Comparison of ENCODE assay signal across 8 cellular contexts in the genomic region with DNA sequence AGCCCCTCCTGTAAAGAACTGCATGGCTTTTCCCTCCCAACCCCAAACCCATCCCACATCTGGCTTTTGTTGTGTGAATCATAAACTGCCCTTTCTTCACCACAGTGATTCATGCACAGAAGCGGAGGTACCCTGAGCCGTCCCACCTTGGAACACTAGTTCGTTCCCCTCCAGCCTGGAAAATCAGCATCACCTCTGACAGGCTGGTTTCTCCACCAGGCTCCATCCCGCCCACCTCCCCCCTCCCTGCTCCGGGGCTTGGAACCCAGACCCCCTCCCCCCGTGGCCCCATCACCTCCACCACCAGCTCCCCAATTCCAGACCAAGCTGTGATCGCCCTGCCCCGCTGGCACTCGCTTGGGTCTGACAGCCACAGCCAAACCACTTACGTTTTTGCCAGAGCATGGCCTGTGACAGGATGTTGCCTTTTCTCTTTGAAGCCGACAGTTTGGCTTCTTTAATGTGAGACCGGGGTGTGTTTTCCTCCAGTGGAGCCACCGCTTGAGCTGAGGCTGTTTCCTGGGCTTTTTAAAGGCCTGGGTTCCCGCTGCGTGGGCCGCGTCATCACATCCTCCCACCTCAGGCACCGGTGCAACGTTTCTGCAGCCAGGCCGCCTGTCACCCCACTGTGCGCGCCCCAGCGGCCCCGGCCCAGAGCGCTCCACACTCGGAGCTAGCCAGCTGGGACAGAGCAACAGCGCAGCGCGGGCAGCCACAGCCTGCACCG. TPM values are rescaled to one million over a fixed set of nuclear protein-coding genes. Genes with fewer than 3 reads are reported as not detected.
DNase-seq lines count a peak whose midpoint lies in the region; ATAC-seq and TF ChIP-seq lines count a peak whose summit lies in the region.

TSS of gene POU2AF1 (minus strand) at position 503 of the 727 bp plus-strand sequence. CDS start at position 405, 98 bp downstream.

- H3K4me3 ChIP-seq in coronary artery (peak within 1 kb of the TSS; percentile 42), body of pancreas (no peak within 1 kb of the TSS)

- no peaks in the 10 kb centered on the region for H3K36me3 ChIP-seq in body of pancreas (replicated peaks in 1 of 2; ENCODE audit: insufficient read depth in 1 of 2, low read depth in 2 of 2)

- peaks cover 4% of the 10 kb centered on the region for H3K36me3 Mint-ChIP-seq in glutamatergic neuron (ENCODE audit: unreplicated experiment)

- H3K4me3 Mint-ChIP-seq in glutamatergic neuron (ENCODE audit: unreplicated experiment): no peak within 1 kb of the TSS

- peak; percentile 41 for ATAC-seq in GM18858 (IDR thresholded peaks at IDR 0.05; ENCODE audit: unreplicated experiment)
- peak; percentile 62 for ATAC-seq in HG02973 (IDR thresholded peaks at IDR 0.05; ENCODE audit: unreplicated experiment)
- ATAC-seq in activated CD4-positive, CD25-positive, alpha-beta regulatory T cell treated with anti-CD3 and anti-CD28 coated beads, Interleukin-2, amount 50 U/mL, for 24 hours: peak; percentile 83 to 84
- no peak for ATAC-seq in body of pancreas

- no peaks in the 10 kb centered on the region for H3K4me1 Mint-ChIP-seq in glutamatergic neuron (ENCODE audit: low read depth, unreplicated experiment)

- H3K27me3 Mint-ChIP-seq in glutamatergic neuron (ENCODE audit: unreplicated experiment): peaks cover 3% of the 10 kb centered on the region

- H3K27ac ChIP-seq in coronary artery: no peak within 1 kb of the TSS
- no peak within 1 kb of the TSS for H3K27ac ChIP-seq in body of pancreas

- no peaks in the 10 kb centered on the region for H3K9me3 ChIP-seq in body of pancreas

- no peak within 1 kb of the TSS for H3K27ac Mint-ChIP-seq in glutamatergic neuron (ENCODE audit: unreplicated experiment)

- H3K9me3 Mint-ChIP-seq in glutamatergic neuron (ENCODE audit: unreplicated experiment): peaks cover 3% of the 10 kb centered on the region

- TF ChIP-seq CTCF in coronary artery (IDR thresholded peaks at IDR 0.05): no peak
- no peak for TF ChIP-seq CTCF in glutamatergic neuron (IDR thresholded peaks at IDR 0.05; ENCODE audit: partially characterized antibody, unreplicated experiment)
- TF ChIP-seq CTCF in body of pancreas (IDR thresholded peaks at IDR 0.05): no peak

- intact Hi-C loops in body of pancreas (cut with DNase I): no loop called here

- no peaks in the 10 kb centered on the region for H3K27me3 ChIP-seq in body of pancreas

- no peaks in the 10 kb centered on the region for H3K4me1 ChIP-seq in body of pancreas

- no peak for TF ChIP-seq POLR2A in body of pancreas (IDR thresholded peaks at IDR 0.05)

- DNase-seq in coronary artery (ENCODE audit: low spot score): no peak
- peak; percentile 57 to 67 for DNase-seq in stimulated activated CD4-positive, alpha-beta T cell treated with anti-CD3 and anti-CD28 coated beads, Interleukin-1b, Interleukin-23, amount 100 ng/mL, for 4 hours (ENCODE audit: low read depth in 2 of 2)
- no peak for DNase-seq in glutamatergic neuron
- DNase-seq in NCI-H2227 (lab: John Stamatoyannopoulos, UW; ENCODE audit: unreplicated experiment): no peak
- no peak for DNase-seq in body of pancreas

- 68 to 86% methylated on average over 18 to 30 of the region's 30 CpGs for WGBS in body of pancreas, 2 donors

RNA-seq across cellular contexts. Expression of gene POU2AF1, which starts in this region (rescaled TPM):
- total RNA-seq in glutamatergic neuron (ENCODE audit: unreplicated experiment) (not detected), body of pancreas (1 to 10 TPM in 1 of 2 donors, not detected in 1; 8.9 TPM)

Comparison
In these comparisons a context has a peak if more than half of its experiments do, and no peak if none do; other contexts are left out.
1. DNase-seq: peak in stimulated activated CD4-positive, alpha-beta T cell treated with anti-CD3 and anti-CD28 coated beads, Interleukin-1b, Interleukin-23, amount 100 ng/mL, for 4 hours (2 of 2); none in coronary artery (single experiment), glutamatergic neuron (single experiment), NCI-H2227 (single experiment) and body of pancreas (0 of 4).